In the genomic region with DNA sequence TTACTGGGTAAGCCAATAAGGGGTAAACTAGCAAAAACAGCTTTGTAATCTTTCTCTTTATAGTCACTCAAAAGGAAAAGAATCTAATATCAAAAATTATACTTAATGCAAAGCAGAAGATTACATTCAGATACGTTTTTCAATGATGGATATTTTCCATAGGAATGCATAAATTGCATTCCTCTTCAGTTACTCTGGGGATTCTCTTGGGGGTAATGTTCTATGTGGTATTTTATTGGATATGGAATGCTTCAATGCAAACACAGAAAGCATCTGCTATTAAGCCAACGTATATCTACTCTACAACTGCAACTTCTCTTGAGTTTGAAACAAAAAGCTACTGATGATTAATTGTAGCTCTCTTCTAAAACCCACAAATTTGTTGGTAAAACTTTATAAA, we compare ENCODE assay signal across 15 cellular contexts.
A peak's percentile ranks its signal among the peaks of the same experiment; 100 is the strongest.
DNase-seq lines count a peak whose midpoint lies in the region; ATAC-seq and TF ChIP-seq lines count a peak whose summit lies in the region.
"Had no signal": no experiment of that assay in that cellular context is flagged by ENCODE, and none has a peak within 500 bp of the region (broad histone marks: within the 10 kb centered on the region; RNA-seq: fewer than 3 reads in every experiment).

No MANE protein-coding gene starts in this region.

- H3K27ac ChIP-seq in SK-N-MC, result peak overlapping the region; percentile 84
- H3K27ac ChIP-seq: BLaER1 treated with 17β-estradiol and CSF1 and Interleukin-3, amounts not matched to agents 10 nM and 100 nM had no signal

- H3K36me3 ChIP-seq in SK-N-MC (ENCODE audit: insufficient read depth, low read length) (no peaks in the 10 kb centered on the region), skeletal muscle satellite cell (ENCODE audit: insufficient read depth, low read length) (no peaks in the 10 kb centered on the region)
- H3K36me3 ChIP-seq: BLaER1 treated with 17β-estradiol and CSF1 and Interleukin-3, amounts not matched to agents 10 nM and 100 nM had no signal

- peaks cover 16% of the 10 kb centered on the region for H3K4me1 Mint-ChIP-seq in mesothelial cell of epicardium
- H3K4me1 Mint-ChIP-seq: CD4-positive, CD25-positive, alpha-beta regulatory T cell; GM23338 had no signal

- H3K27ac Mint-ChIP-seq in mesothelial cell of epicardium, result no peak overlapping the region
- H3K27ac Mint-ChIP-seq: CD4-positive, CD25-positive, alpha-beta regulatory T cell; GM23338 had no signal

- H3K36me3 Mint-ChIP-seq in mesothelial cell of epicardium, result no peaks in the 10 kb centered on the region
- H3K36me3 Mint-ChIP-seq: CD4-positive, CD25-positive, alpha-beta regulatory T cell had no signal

- H3K4me1 ChIP-seq in skeletal muscle satellite cell (ENCODE audit: control insufficient read depth, insufficient read depth, low read length), result peaks cover 3% of the 10 kb centered on the region

- H3K9me3 ChIP-seq in SK-N-MC (ENCODE audit: low read depth, low read length) (no peaks in the 10 kb centered on the region), skeletal muscle satellite cell (replicated peaks; ENCODE audit: low read length) (no peaks in the 10 kb centered on the region)

- peak; percentile 32 for DNase-seq in EH (ENCODE audit: low read depth)
- no peak for DNase-seq in SK-N-MC (ENCODE audit: low read depth, low spot score)
- peak; percentile 18 for DNase-seq in fibroblast of peridontal ligament (ENCODE audit: extremely low read depth)
- no peak for DNase-seq in mesothelial cell of epicardium (ENCODE audit: low spot score in 2 of 2, unreplicated experiment in 2 of 2)
- no peak for DNase-seq in stimulated activated CD8-positive, alpha-beta memory T cell treated with anti-CD3 and anti-CD28 coated beads, Interleukin-4, amount 100 ng/mL, for 48 hours
- DNase-seq: 8988T; Calu3; CD4-positive, CD25-positive, alpha-beta regulatory T cell; DMS 273 treated with DMSO at 0.1 percent for 48 hours; H7 had no signal

- no peaks in the 10 kb centered on the region for H3K27me3 ChIP-seq in skeletal muscle satellite cell (ENCODE audit: control insufficient read depth, insufficient read depth, low read length)
- H3K27me3 ChIP-seq: BLaER1 treated with 17β-estradiol and CSF1 and Interleukin-3, amounts not matched to agents 10 nM and 100 nM had no signal

- H3K9me3 Mint-ChIP-seq in mesothelial cell of epicardium, result no peaks in the 10 kb centered on the region
- H3K9me3 Mint-ChIP-seq: CD4-positive, CD25-positive, alpha-beta regulatory T cell; GM23338 had no signal

- no peak for TF ChIP-seq CTCF in mesothelial cell of epicardium (IDR thresholded peaks at IDR 0.05; ENCODE audit: unreplicated experiment)

- H3K9ac ChIP-seq in SK-N-MC (ENCODE audit: insufficient read length) (no peak overlapping the region), skeletal muscle satellite cell (ENCODE audit: low read depth, low read length) (no peak overlapping the region)
- H3K9ac ChIP-seq: BLaER1 treated with 17β-estradiol and CSF1 and Interleukin-3, amounts not matched to agents 10 nM and 100 nM had no signal

- H3K4me3 ChIP-seq in SK-N-MC, result peak overlapping the region; percentile 44
- no peak overlapping the region for H3K4me3 ChIP-seq in skeletal muscle satellite cell (ENCODE audit: low read length)
- H3K4me3 ChIP-seq: BLaER1 treated with 17β-estradiol and CSF1 and Interleukin-3, amounts not matched to agents 10 nM and 100 nM; GM23338 had no signal

- peak overlapping the region; percentile 24 for H3K4me2 ChIP-seq in skeletal muscle satellite cell (ENCODE audit: low read length)
- H3K4me2 ChIP-seq: BLaER1 treated with 17β-estradiol and CSF1 and Interleukin-3, amounts not matched to agents 10 nM and 100 nM; GM23338 had no signal

- ATAC-seq in GM19324 (IDR thresholded peaks at IDR 0.05; ENCODE audit: low FRiP score, unreplicated experiment), result no peak
- ATAC-seq: GM23338, HepG2 had no signal

- peaks cover 3% of the 10 kb centered on the region for H3K27me3 Mint-ChIP-seq in mesothelial cell of epicardium (ENCODE audit: low read depth)
- H3K27me3 Mint-ChIP-seq: CD4-positive, CD25-positive, alpha-beta regulatory T cell had no signal

- H3K4me3 Mint-ChIP-seq in mesothelial cell of epicardium, result no peak overlapping the region
- H3K4me3 Mint-ChIP-seq: CD4-positive, CD25-positive, alpha-beta regulatory T cell; GM23338 had no signal

Comparison
In these comparisons a context has a peak if more than half of its experiments do, and no peak if none do; other contexts are left out.
1. DNase-seq: peak in EH (single experiment) and fibroblast of peridontal ligament (single experiment); none in SK-N-MC (single experiment), mesothelial cell of epicardium (0 of 2) and stimulated activated CD8-positive, alpha-beta memory T cell treated with anti-CD3 and anti-CD28 coated beads, Interleukin-4, amount 100 ng/mL, for 48 hours (single experiment).